1 cellular context compared by ENCODE assay signal in genomic region chr19:50796128-50796633, GRCh38.
TF ChIP-seq lines count a peak whose summit lies in the region.

No MANE protein-coding gene starts in this region.

TF ChIP-seq in SK-N-SH treated with all-trans-retinoic acid at 6 μM for 48 hours, 23 proteins besides CTCF, POLR2A, EP300 and RAD21 (continued from another document):
- TF ChIP-seq, protein P1, sequence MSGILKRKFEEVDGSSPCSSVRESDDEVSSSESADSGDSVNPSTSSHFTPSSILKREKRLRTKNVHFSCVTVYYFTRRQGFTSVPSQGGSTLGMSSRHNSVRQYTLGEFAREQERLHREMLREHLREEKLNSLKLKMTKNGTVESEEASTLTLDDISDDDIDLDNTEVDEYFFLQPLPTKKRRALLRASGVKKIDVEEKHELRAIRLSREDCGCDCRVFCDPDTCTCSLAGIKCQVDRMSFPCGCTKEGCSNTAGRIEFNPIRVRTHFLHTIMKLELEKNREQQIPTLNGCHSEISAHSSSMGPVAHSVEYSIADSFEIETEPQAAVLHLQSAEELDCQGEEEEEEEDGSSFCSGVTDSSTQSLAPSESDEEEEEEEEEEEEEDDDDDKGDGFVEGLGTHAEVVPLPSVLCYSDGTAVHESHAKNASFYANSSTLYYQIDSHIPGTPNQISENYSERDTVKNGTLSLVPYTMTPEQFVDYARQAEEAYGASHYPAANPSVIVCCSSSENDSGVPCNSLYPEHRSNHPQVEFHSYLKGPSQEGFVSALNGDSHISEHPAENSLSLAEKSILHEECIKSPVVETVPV (CRISPR knock-in tag; IDR thresholded peaks at IDR 0.05): no peak
- no peak for TF ChIP-seq ESRRG (CRISPR knock-in tag; IDR thresholded peaks at IDR 0.05)
- no peak for TF ChIP-seq ZFP30 (CRISPR knock-in tag; IDR thresholded peaks at IDR 0.05)
- TF ChIP-seq TCF4 (CRISPR knock-in tag; IDR thresholded peaks at IDR 0.05; ENCODE audit: borderline replicate concordance): no peak
- no peak for TF ChIP-seq ZNF565 (CRISPR knock-in tag; conservative IDR thresholded peaks at IDR 0.05; ENCODE audit: low read depth)
- no peak for TF ChIP-seq ZNF70 (CRISPR knock-in tag; IDR thresholded peaks at IDR 0.05)
- TF ChIP-seq ISL1 (CRISPR knock-in tag; IDR thresholded peaks at IDR 0.05): no peak
- TF ChIP-seq PPARA (CRISPR knock-in tag; IDR thresholded peaks at IDR 0.05; ENCODE audit: borderline replicate concordance): no peak
- no peak for TF ChIP-seq ZFP3 (CRISPR knock-in tag; IDR thresholded peaks at IDR 0.05)
- no peak for TF ChIP-seq TOX (CRISPR knock-in tag; IDR thresholded peaks at IDR 0.05; ENCODE audit: borderline replicate concordance)
- TF ChIP-seq SNAI2 (CRISPR knock-in tag; IDR thresholded peaks at IDR 0.05): no peak
- TF ChIP-seq ZNF8 (CRISPR knock-in tag; IDR thresholded peaks at IDR 0.05): no peak
- no peak for TF ChIP-seq RARB (CRISPR knock-in tag; IDR thresholded peaks at IDR 0.05)
- TF ChIP-seq, protein P2, sequence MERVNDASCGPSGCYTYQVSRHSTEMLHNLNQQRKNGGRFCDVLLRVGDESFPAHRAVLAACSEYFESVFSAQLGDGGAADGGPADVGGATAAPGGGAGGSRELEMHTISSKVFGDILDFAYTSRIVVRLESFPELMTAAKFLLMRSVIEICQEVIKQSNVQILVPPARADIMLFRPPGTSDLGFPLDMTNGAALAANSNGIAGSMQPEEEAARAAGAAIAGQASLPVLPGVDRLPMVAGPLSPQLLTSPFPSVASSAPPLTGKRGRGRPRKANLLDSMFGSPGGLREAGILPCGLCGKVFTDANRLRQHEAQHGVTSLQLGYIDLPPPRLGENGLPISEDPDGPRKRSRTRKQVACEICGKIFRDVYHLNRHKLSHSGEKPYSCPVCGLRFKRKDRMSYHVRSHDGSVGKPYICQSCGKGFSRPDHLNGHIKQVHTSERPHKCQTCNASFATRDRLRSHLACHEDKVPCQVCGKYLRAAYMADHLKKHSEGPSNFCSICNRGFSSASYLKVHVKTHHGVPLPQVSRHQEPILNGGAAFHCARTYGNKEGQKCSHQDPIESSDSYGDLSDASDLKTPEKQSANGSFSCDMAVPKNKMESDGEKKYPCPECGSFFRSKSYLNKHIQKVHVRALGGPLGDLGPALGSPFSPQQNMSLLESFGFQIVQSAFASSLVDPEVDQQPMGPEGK (CRISPR knock-in tag; IDR thresholded peaks at IDR 0.05; ENCODE audit: borderline replicate concordance): no peak
